9 cellular contexts compared by ENCODE assay signal in the genomic region with DNA sequence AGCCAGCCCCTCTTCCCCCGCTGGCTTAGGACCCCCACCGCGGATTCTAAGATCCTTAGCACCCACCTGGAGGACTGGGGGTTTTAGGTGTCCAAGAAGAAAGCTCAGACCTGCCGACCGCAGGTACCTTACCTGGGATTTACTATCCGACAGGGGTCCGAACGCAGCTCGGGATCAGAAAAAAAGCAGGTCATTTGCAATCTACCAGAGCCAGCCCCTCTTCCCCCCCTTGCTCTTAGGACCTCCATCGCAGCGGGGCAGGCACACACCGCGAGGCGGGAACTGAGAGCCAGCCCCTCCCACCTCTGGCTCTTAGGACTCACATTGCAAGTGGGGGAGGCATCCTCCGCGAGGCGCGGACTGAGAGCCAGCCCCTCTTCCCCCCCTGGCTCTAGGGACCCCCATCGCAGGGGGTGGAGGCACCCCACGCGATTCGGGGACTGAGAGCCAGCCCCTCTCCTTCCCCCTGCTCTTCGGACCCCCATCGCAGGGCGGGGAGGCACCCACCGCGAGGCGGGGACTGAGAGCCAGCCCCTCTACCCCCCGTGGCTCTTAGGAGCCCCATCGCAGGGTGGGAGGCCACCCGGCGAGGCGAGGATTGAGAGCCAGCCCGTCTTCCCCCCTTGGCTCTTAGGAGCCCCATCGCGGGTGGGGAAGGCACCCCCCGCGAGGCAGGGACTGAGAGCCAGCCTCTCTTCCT. TPM values are rescaled to one million over a fixed set of nuclear protein-coding genes. Genes with fewer than 3 reads are reported as not detected.
DNase-seq lines count a peak whose midpoint lies in the region.
"Had no signal": no experiment of that assay in that cellular context is flagged by ENCODE, and none has a peak within 500 bp of the region (broad histone marks: within the 10 kb centered on the region; RNA-seq: fewer than 3 reads in every experiment).

No MANE protein-coding gene starts in this region.

- H3K36me3 ChIP-seq in esophagus (ENCODE audit: control insufficient read depth in 2 of 2, insufficient read depth in 2 of 2, low read length in 1 of 2) = no peaks in the 10 kb centered on the region
- H3K36me3 ChIP-seq: neutrophil had no signal

- H3K9me3 ChIP-seq in esophagus (ENCODE audit: control insufficient read depth in 2 of 2, insufficient read depth in 1 of 2, low read depth in 1 of 2, low read length in 1 of 2) = peaks cover 0 to 2% of the 10 kb centered on the region in 2 donors
- H3K9me3 ChIP-seq: neutrophil had no signal

- no peak overlapping the region for H3K27ac ChIP-seq in esophagus (ENCODE audit: low read depth in 2 of 2, low read length in 1 of 2)
- H3K27ac ChIP-seq: neutrophil had no signal

- peak; percentile 58 to 72 (median 68) for DNase-seq in NCI-H1417 (lab: John Stamatoyannopoulos, UW)
- DNase-seq in NCI-H1417 treated with DMSO at 0.1 percent for 48 hours (lab: John Stamatoyannopoulos, UW) = no peak
- peak; percentile 46 for DNase-seq in Kasumi-1 (lab: John Stamatoyannopoulos, UW)
- peak; percentile 58 to 62 for DNase-seq in SW 1271 (lab: John Stamatoyannopoulos, UW)
- peak; percentile 2 for DNase-seq in pons (ENCODE audit: low spot score)
- DNase-seq in epidermal melanocyte (ENCODE audit: insufficient read length, low spot score) = no peak
- no peak for DNase-seq in A172 (ENCODE audit: low spot score)

- peak overlapping the region; percentile 2 to 20 for H3K4me3 ChIP-seq in esophagus (ENCODE audit: low read depth in 1 of 2, low read length in 2 of 2)

- peaks cover 0 to 19% of the 10 kb centered on the region in 2 donors for H3K4me1 ChIP-seq in esophagus (ENCODE audit: control insufficient read depth in 2 of 2, insufficient read depth in 2 of 2, low read length in 1 of 2)

- 30 to 37% methylated on average over 36 to 38 of the region's 38 CpGs for WGBS in esophagus, 2 donors

- peaks cover 0 to 11% of the 10 kb centered on the region in 2 donors for H3K27me3 ChIP-seq in esophagus (ENCODE audit: control insufficient read depth in 1 of 2, insufficient read depth in 2 of 2, low read length in 2 of 2)

RNA-seq across cellular contexts. Expression of a gene that starts 45.3 kb away (rescaled TPM):
- 10 to 100 TPM; 13.3 to 28.2 TPM for polyA plus RNA-seq in esophagus
- 20.9 and 22.3 TPM in 2 replicates for total RNA-seq in A172 (2014; rRNA removed; shearing (Covaris generic))

Comparison
In these comparisons a context has a peak if more than half of its experiments do, and no peak if none do; other contexts are left out.
1. DNase-seq: peak in NCI-H1417 (3 of 3), Kasumi-1 (2 of 2), SW 1271 (2 of 2) and pons (single experiment); none in NCI-H1417 treated with DMSO at 0.1 percent for 48 hours (single experiment), epidermal melanocyte (single experiment) and A172 (single experiment).